In the genomic region with DNA sequence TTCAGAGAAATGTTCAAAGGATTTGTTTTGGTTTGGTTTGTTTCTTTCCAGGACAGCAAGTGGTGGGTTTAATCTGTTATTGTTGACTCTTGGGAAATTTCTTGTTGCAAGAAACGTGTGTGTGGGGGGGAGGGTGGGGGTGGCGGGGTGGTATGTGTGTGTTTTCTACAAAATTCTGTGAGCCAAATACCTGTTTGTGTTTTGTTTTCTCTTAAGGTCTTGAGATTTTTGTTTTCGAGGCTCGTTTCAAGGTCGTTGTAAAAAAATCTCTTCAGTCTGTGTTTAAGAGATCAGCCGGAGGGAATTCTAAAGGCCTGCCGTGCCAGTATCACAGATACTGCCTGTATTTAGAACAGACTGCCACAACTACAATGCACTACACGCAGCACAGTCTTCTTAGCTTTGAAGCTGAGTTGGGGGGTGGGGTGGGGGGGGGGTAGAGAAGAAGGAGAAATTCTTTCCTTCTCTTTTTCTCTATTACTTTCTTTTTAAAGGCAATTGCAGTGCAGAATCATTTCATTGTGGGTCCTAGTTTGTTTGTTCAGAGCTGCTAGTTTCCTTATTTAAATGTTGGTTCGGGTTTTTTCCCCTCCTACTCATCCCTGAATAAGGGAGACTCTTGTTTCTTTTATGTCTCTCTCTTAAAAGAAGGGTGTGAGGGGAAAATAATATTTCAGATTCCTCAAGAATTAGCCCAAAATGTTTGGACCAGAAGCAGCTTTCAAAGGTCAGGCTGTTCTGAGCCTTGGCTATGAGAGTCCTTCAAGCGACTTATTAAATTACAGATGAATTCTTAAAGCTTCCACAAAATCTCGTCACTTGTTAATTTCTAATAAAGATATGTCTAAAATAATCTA, we compare ENCODE assay signal across 8 cellular contexts. TPM values are rescaled to one million over a fixed set of nuclear protein-coding genes. Genes with fewer than 3 reads are reported as not detected.
DNase-seq lines count a peak whose midpoint lies in the region; ATAC-seq lines count a peak whose summit lies in the region.

No MANE protein-coding gene starts in this region.

- H3K9me3 ChIP-seq in iPS-18a (ENCODE audit: control insufficient read depth, low read depth, low read length) (no peaks in the 10 kb centered on the region), skeletal muscle satellite cell (replicated peaks; ENCODE audit: low read length) (no peaks in the 10 kb centered on the region)

- H3K4me1 ChIP-seq in iPS-18a (ENCODE audit: control insufficient read depth, low read depth, low read length) (peaks cover 54% of the 10 kb centered on the region), skeletal muscle satellite cell (ENCODE audit: control insufficient read depth, insufficient read depth, low read length) (peaks cover 34% of the 10 kb centered on the region)

- H3K27me3 ChIP-seq in iPS-18a (ENCODE audit: control insufficient read depth, insufficient read depth, low read length) (peaks cover 23% of the 10 kb centered on the region), skeletal muscle satellite cell (ENCODE audit: control insufficient read depth, insufficient read depth, low read length) (no peaks in the 10 kb centered on the region)

- no peaks in the 10 kb centered on the region for H3K36me3 ChIP-seq in iPS-18a (ENCODE audit: control insufficient read depth, low read depth, low read length)
- H3K36me3 ChIP-seq in skeletal muscle satellite cell (ENCODE audit: insufficient read depth, low read length), result no peaks in the 10 kb centered on the region

- H3K9ac ChIP-seq in iPS-18a (ENCODE audit: low read length) (peak overlapping the region; percentile 97), skeletal muscle satellite cell (ENCODE audit: low read depth, low read length) (peak overlapping the region; percentile 95)

- peak; percentile 40 for DNase-seq in Right ventricle myocardium superior
- DNase-seq in Right ventricle myocardium inferior (ENCODE audit: missing footprints), result no peak
- DNase-seq in activated naive CD8-positive, alpha-beta T cell treated with anti-CD3 and anti-CD28 coated beads, Interleukin-2, amount 10 ng/mL, durations not matched to agents 7 days and 5 days, result no peak
- DNase-seq in activated gamma-delta T cell (lab: John Stamatoyannopoulos, UW), result no peak
- no peak for DNase-seq in posterior cingulate gyrus

- peak overlapping the region; percentile 99 for H3K27ac Mint-ChIP-seq in activated naive CD8-positive, alpha-beta T cell treated with anti-CD3 and anti-CD28 coated beads, Interleukin-2, amount 10 ng/mL, durations not matched to agents 7 days and 5 days

- POLR2A ChIA-PET in activated naive CD8-positive, alpha-beta T cell treated with anti-CD3 and anti-CD28 coated beads, Interleukin-2, amount 10 ng/mL, durations not matched to agents 7 days and 5 days (lab: Charles Lee), result interaction anchor here (0.5 to 9.2 kb wide), 32 partner anchors 9 to 1264 kb away, joined by 3 to 271 read pairs (median 4); partner anchors contain the start of gene LPP

- no peaks in the 10 kb centered on the region for H3K9me3 Mint-ChIP-seq in activated naive CD8-positive, alpha-beta T cell treated with anti-CD3 and anti-CD28 coated beads, Interleukin-2, amount 10 ng/mL, durations not matched to agents 7 days and 5 days

- H3K4me3 Mint-ChIP-seq in activated naive CD8-positive, alpha-beta T cell treated with anti-CD3 and anti-CD28 coated beads, Interleukin-2, amount 10 ng/mL, durations not matched to agents 7 days and 5 days, result peak overlapping the region; percentile 99

- ATAC-seq in Right ventricle myocardium superior (ENCODE audit: poor library complexity), result no peak
- no peak for ATAC-seq in Right ventricle myocardium inferior
- ATAC-seq in activated naive CD8-positive, alpha-beta T cell treated with anti-CD3 and anti-CD28 coated beads, Interleukin-2, amount 10 ng/mL, durations not matched to agents 7 days and 5 days (ENCODE audit: low read depth), result no peak
- no peak for ATAC-seq in GM19351 (IDR thresholded peaks at IDR 0.05; ENCODE audit: unreplicated experiment)

- no peak overlapping the region for H3K27ac ChIP-seq in iPS-18a (ENCODE audit: low read length)

- peaks cover 16% of the 10 kb centered on the region for H3K36me3 Mint-ChIP-seq in activated naive CD8-positive, alpha-beta T cell treated with anti-CD3 and anti-CD28 coated beads, Interleukin-2, amount 10 ng/mL, durations not matched to agents 7 days and 5 days

- H3K4me3 ChIP-seq in iPS-18a (ENCODE audit: low read length) (peak overlapping the region; percentile 62), skeletal muscle satellite cell (ENCODE audit: low read length) (peak overlapping the region; percentile 84)

- peaks cover 56% of the 10 kb centered on the region for H3K4me1 Mint-ChIP-seq in activated naive CD8-positive, alpha-beta T cell treated with anti-CD3 and anti-CD28 coated beads, Interleukin-2, amount 10 ng/mL, durations not matched to agents 7 days and 5 days

- H3K4me2 ChIP-seq in skeletal muscle satellite cell (ENCODE audit: low read length), result peak overlapping the region; percentile 94

- intact Hi-C loops in Right ventricle myocardium superior (cut with DNase I), result loop anchor here (10.0 kb wide), 5 partner anchors 238 to 638 kb away; no protein-coding TSS in a partner anchor
- intact Hi-C loops in Right ventricle myocardium inferior (cut with DNase I), result loop anchor here (2.0 to 10.0 kb wide), 5 partner anchors 202 to 838 kb away; no protein-coding TSS in a partner anchor
- intact Hi-C loops in posterior cingulate gyrus (cut with DNase I), result loop anchor here (2.0 to 5.0 kb wide), 2 partner anchors 306 to 411 kb away; no protein-coding TSS in a partner anchor

- H3K27me3 Mint-ChIP-seq in activated naive CD8-positive, alpha-beta T cell treated with anti-CD3 and anti-CD28 coated beads, Interleukin-2, amount 10 ng/mL, durations not matched to agents 7 days and 5 days, result no peaks in the 10 kb centered on the region

RNA-seq across cellular contexts. Expression of gene BCL6, which starts 1.4 kb away (rescaled TPM):
- total RNA-seq in Right ventricle myocardium superior, result 82.1 TPM
- total RNA-seq in Right ventricle myocardium inferior, result 95.5 TPM
- total RNA-seq in activated naive CD8-positive, alpha-beta T cell treated with anti-CD3 and anti-CD28 coated beads, Interleukin-2, amount 10 ng/mL, durations not matched to agents 7 days and 5 days, result 10 to 100 TPM; 32.1 to 34.0 TPM
- total RNA-seq in skeletal muscle satellite cell (2012; rRNA removed), result 18.3 and 25.6 TPM in 2 replicates

RNA-seq across cellular contexts. Expression of gene RTP2, which starts 44.4 kb away (rescaled TPM):
- total RNA-seq in Right ventricle myocardium superior (not detected), Right ventricle myocardium inferior (not detected)
- total RNA-seq in activated naive CD8-positive, alpha-beta T cell treated with anti-CD3 and anti-CD28 coated beads, Interleukin-2, amount 10 ng/mL, durations not matched to agents 7 days and 5 days, result not detected
- total RNA-seq in skeletal muscle satellite cell (2012; rRNA removed), result not detected in 2 replicates
